Comparison of ENCODE assay signal across 17 cellular contexts in genomic region chr6:45104429-45104828, GRCh38.
DNase-seq lines count a peak whose midpoint lies in the region; ATAC-seq, FAIRE-seq and TF ChIP-seq lines count a peak whose summit lies in the region.
"Had no signal": no experiment of that assay in that cellular context is flagged by ENCODE, and none has a peak within 500 bp of the region (broad histone marks: within the 10 kb centered on the region; RNA-seq: fewer than 3 reads in every experiment).

No MANE protein-coding gene starts in this region.

- no peak for TF ChIP-seq CTCF in HEK293 (tag by site-specific recombination; IDR thresholded peaks at IDR 0.05)
- no peak for TF ChIP-seq CTCF in K562 (IDR thresholded peaks at IDR 0.05 in 2 of 3, conservative IDR thresholded peaks at IDR 0.05 in 1 of 3; ENCODE audit: insufficient read depth in 2 of 3, low read depth in 1 of 3, low read length in 3 of 3)
- TF ChIP-seq CTCF in kidney (IDR thresholded peaks at IDR 0.05; ENCODE audit: borderline replicate concordance, extremely low read depth, insufficient read depth): no peak
- no peak for TF ChIP-seq CTCF in nephron progenitor cell (IDR thresholded peaks at IDR 0.05)
- no peak for TF ChIP-seq CTCF in right atrium auricular region (IDR thresholded peaks at IDR 0.05)

- no peak overlapping the region for H3K4me2 ChIP-seq in K562 (ENCODE audit: insufficient read depth, low read length)
- H3K4me2 ChIP-seq: GM23338 had no signal

- no peak overlapping the region for H3K9ac ChIP-seq in K562 (ENCODE audit: insufficient read depth in 1 of 2, low read depth in 2 of 2, low read length in 2 of 2)
- H3K9ac ChIP-seq in kidney (ENCODE audit: low read length in 2 of 2): no peak overlapping the region

- H3K9me3 Mint-ChIP-seq in nephron progenitor cell: no peaks in the 10 kb centered on the region
- no peaks in the 10 kb centered on the region for H3K9me3 Mint-ChIP-seq in activated T-cell treated with anti-CD3 and anti-CD28 coated beads, Interleukin-2, amount 50 U/mL, for 72 hours
- H3K9me3 Mint-ChIP-seq: GM23338 had no signal

- no peak for TF ChIP-seq EP300 in K562 (IDR thresholded peaks at IDR 0.05; ENCODE audit: low read length)

- no peaks in the 10 kb centered on the region for H3K9me1 ChIP-seq in K562 (ENCODE audit: control insufficient read depth, insufficient read depth, low read length)

- H3K4me3 Mint-ChIP-seq in nephron progenitor cell: no peak overlapping the region
- H3K4me3 Mint-ChIP-seq in activated T-cell treated with anti-CD3 and anti-CD28 coated beads, Interleukin-2, amount 50 U/mL, for 72 hours: no peak overlapping the region
- H3K4me3 Mint-ChIP-seq: CD4-positive, alpha-beta memory T cell; GM23338 had no signal

- no TSS peak for BruUV-seq in K562 (replicated peaks; lab: Mats Ljungman, UMichigan)

- no peak overlapping the region for H3K27ac Mint-ChIP-seq in nephron progenitor cell
- H3K27ac Mint-ChIP-seq in activated T-cell treated with anti-CD3 and anti-CD28 coated beads, Interleukin-2, amount 50 U/mL, for 72 hours: no peak overlapping the region
- H3K27ac Mint-ChIP-seq: CD4-positive, alpha-beta memory T cell; GM23338 had no signal

- H3K27ac ChIP-seq in HEK293 (ENCODE audit: extremely low read depth, low read depth, low read length): no peak overlapping the region
- H3K27ac ChIP-seq in K562 (ENCODE audit: extremely low read depth, low read depth, low read length): no peak overlapping the region
- H3K27ac ChIP-seq in kidney (ENCODE audit: low read depth in 2 of 2, low read length in 2 of 2): no peak overlapping the region
- no peak overlapping the region for H3K27ac ChIP-seq in right atrium auricular region

- 19% methylated on average over 1 of the region's 1 CpG for WGBS in K562 (ENCODE audit: insufficient coverage, low coverage, missing lambda C conversion rate)

- H3K4me1 Mint-ChIP-seq in nephron progenitor cell: no peaks in the 10 kb centered on the region
- peaks cover 10% of the 10 kb centered on the region for H3K4me1 Mint-ChIP-seq in activated T-cell treated with anti-CD3 and anti-CD28 coated beads, Interleukin-2, amount 50 U/mL, for 72 hours (ENCODE audit: low read depth)
- H3K4me1 Mint-ChIP-seq: GM23338 had no signal

- no peaks in the 10 kb centered on the region for H4K20me1 ChIP-seq in K562 (replicated peaks; ENCODE audit: control insufficient read depth, insufficient read depth, low read length)

- no peaks in the 10 kb centered on the region for H3K36me3 Mint-ChIP-seq in nephron progenitor cell (ENCODE audit: low read depth)
- no peaks in the 10 kb centered on the region for H3K36me3 Mint-ChIP-seq in activated T-cell treated with anti-CD3 and anti-CD28 coated beads, Interleukin-2, amount 50 U/mL, for 72 hours (ENCODE audit: insufficient read depth in 2 of 2)

- ATAC-seq in K562: no peak
- no peak for ATAC-seq in activated T-cell treated with anti-CD3 and anti-CD28 coated beads, Interleukin-2, amount 50 U/mL, for 72 hours (replicated peaks in 1 of 2)
- ATAC-seq: GM23338 had no signal

- H3K27me3 ChIP-seq in K562 (ENCODE audit: control insufficient read depth in 2 of 2, insufficient read depth in 2 of 2, low read length in 2 of 2): no peaks in the 10 kb centered on the region
- no peaks in the 10 kb centered on the region for H3K27me3 ChIP-seq in right atrium auricular region

- intact Hi-C loops in K562 (cut with micrococcal nuclease): no loop called here
- intact Hi-C loops in kidney (cut with DNase I): no loop called here

- FAIRE-seq in K562 (lab: Jason Lieb, UNC) (no peak), kidney (lab: Jason Lieb, UNC) (peak; percentile 50)
- FAIRE-seq: GM12892, H54 had no signal

- H2AFZ ChIP-seq in K562 (ENCODE audit: low read depth, low read length): no peak overlapping the region
- H2AFZ ChIP-seq: GM23338 had no signal

- TF ChIP-seq RAD21 in K562 (CRISPR knock-in tag; conservative IDR thresholded peaks at IDR 0.05 in 1 of 2, IDR thresholded peaks at IDR 0.05 in 1 of 2): no peak

- H3K9me3 ChIP-seq in HEK293 (ENCODE audit: control insufficient read depth, insufficient read depth, low read depth, low read length) (no peaks in the 10 kb centered on the region), K562 (replicated peaks; ENCODE audit: control insufficient read depth, insufficient read depth, low read depth, low read length) (no peaks in the 10 kb centered on the region), kidney (ENCODE audit: control insufficient read depth in 1 of 2, low read length in 2 of 2) (no peaks in the 10 kb centered on the region), right atrium auricular region (no peaks in the 10 kb centered on the region)
- H3K9me3 ChIP-seq: HAP-1 had no signal

- no peaks in the 10 kb centered on the region for H3K79me2 ChIP-seq in K562 (ENCODE audit: control insufficient read depth, insufficient read depth, low read length)

- DNase-seq in K562 (ENCODE audit: extremely low read depth in 1 of 4, low spot score in 3 of 4) (no peak), kidney (no peak), nephron progenitor cell (no peak), SW480 (ENCODE audit: low spot score) (no peak), right atrium auricular region (ENCODE audit: low spot score) (no peak)
- no peak for DNase-seq in activated T-cell treated with anti-CD3 and anti-CD28 coated beads, Interleukin-2, amount 50 U/mL, for 72 hours
- DNase-seq: C1 segment of cervical spinal cord; Calu3; CD4-positive, alpha-beta memory T cell; COR-L47; DMS153; DND-41 had no signal

- no peaks in the 10 kb centered on the region for H3K27me3 Mint-ChIP-seq in nephron progenitor cell (ENCODE audit: low read depth, poor library complexity)
- no peaks in the 10 kb centered on the region for H3K27me3 Mint-ChIP-seq in activated T-cell treated with anti-CD3 and anti-CD28 coated beads, Interleukin-2, amount 50 U/mL, for 72 hours (ENCODE audit: low read depth)
- H3K27me3 Mint-ChIP-seq: CD4-positive, alpha-beta memory T cell had no signal

- CTCF ChIA-PET in HEK293 (lab: Yijun Ruan, JAX) (no interaction called here), K562 (lab: Yijun Ruan, JAX; ENCODE audit: low intra/inter-chr PET ratio) (no interaction called here)

- H3K4me1 ChIP-seq in HEK293 (ENCODE audit: control insufficient read depth, insufficient read depth, low read length): no peaks in the 10 kb centered on the region
- H3K4me1 ChIP-seq in K562 (replicated peaks in 1 of 2; ENCODE audit: control insufficient read depth in 2 of 2, insufficient read depth in 2 of 2, low read length in 2 of 2): no peaks in the 10 kb centered on the region
- no peaks in the 10 kb centered on the region for H3K4me1 ChIP-seq in kidney (ENCODE audit: control insufficient read depth in 1 of 2, insufficient read depth in 1 of 2, low read depth in 1 of 2, low read length in 2 of 2)
- no peaks in the 10 kb centered on the region for H3K4me1 ChIP-seq in right atrium auricular region
- H3K4me1 ChIP-seq: HAP-1 had no signal

- POLR2A ChIA-PET in HEK293 (lab: Yijun Ruan, JAX): no interaction called here
- POLR2A ChIA-PET in K562 (lab: Yijun Ruan, JAX): interaction anchor here (0.6 kb wide), 1 partner anchor 12 kb away, joined by 4 read pairs; no protein-coding TSS in a partner anchor

- in situ Hi-C loops in K562 (cut with MboI): no loop called here

- no peak for TF ChIP-seq POLR2A in K562 (conservative IDR thresholded peaks at IDR 0.05)

- no peak overlapping the region for H3K4me3 ChIP-seq in HEK293 (ENCODE audit: low read depth, low read length)
- H3K4me3 ChIP-seq in K562: no peak overlapping the region
- no peak overlapping the region for H3K4me3 ChIP-seq in kidney (ENCODE audit: low read length in 2 of 2)
- no peak overlapping the region for H3K4me3 ChIP-seq in right atrium auricular region
- H3K4me3 ChIP-seq: GM23338, HAP-1 had no signal

- no peaks in the 10 kb centered on the region for H3K36me3 ChIP-seq in HEK293 (ENCODE audit: control insufficient read depth in 2 of 2, insufficient read depth in 1 of 2, low read length in 2 of 2)
- H3K36me3 ChIP-seq in K562 (ENCODE audit: control insufficient read depth, insufficient read depth, low read length): no peaks in the 10 kb centered on the region
- no peaks in the 10 kb centered on the region for H3K36me3 ChIP-seq in kidney (ENCODE audit: control insufficient read depth in 1 of 2, insufficient read depth in 2 of 2, low read length in 2 of 2)
- H3K36me3 ChIP-seq in right atrium auricular region: no peaks in the 10 kb centered on the region
- H3K36me3 ChIP-seq: HAP-1 had no signal

TF ChIP-seq in HEK293, 187 proteins besides CTCF, POLR2A, EP300 and RAD21:
- TF ChIP-seq ZNF558 (tag by site-specific recombination; IDR thresholded peaks at IDR 0.05) (peak; percentile 96), WT1 (tag by site-specific recombination; IDR thresholded peaks at IDR 0.05) (no peak)

TF ChIP-seq in K562, 482 proteins besides CTCF, POLR2A, EP300 and RAD21 (continues in another document):
- TF ChIP-seq, protein P1, sequence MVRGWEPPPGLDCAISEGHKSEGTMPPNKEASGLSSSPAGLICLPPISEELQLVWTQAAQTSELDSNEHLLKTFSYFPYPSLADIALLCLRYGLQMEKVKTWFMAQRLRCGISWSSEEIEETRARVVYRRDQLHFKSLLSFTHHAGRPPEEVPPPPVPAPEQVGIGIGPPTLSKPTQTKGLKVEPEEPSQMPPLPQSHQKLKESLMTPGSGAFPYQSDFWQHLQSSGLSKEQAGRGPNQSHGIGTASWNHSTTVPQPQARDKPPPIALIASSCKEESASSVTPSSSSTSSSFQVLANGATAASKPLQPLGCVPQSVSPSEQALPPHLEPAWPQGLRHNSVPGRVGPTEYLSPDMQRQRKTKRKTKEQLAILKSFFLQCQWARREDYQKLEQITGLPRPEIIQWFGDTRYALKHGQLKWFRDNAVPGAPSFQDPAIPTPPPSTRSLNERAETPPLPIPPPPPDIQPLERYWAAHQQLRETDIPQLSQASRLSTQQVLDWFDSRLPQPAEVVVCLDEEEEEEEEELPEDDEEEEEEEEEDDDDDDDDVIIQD (CRISPR knock-in tag; IDR thresholded peaks at IDR 0.05): no peak
- TF ChIP-seq SREBF1 (IDR thresholded peaks at IDR 0.05; ENCODE audit: borderline replicate concordance, low read depth, low read length) (no peak), ZNF395 (CRISPR knock-in tag; IDR thresholded peaks at IDR 0.05) (no peak)
- TF ChIP-seq, protein P2, sequence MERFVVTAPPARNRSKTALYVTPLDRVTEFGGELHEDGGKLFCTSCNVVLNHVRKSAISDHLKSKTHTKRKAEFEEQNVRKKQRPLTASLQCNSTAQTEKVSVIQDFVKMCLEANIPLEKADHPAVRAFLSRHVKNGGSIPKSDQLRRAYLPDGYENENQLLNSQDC (CRISPR knock-in tag; IDR thresholded peaks at IDR 0.05): no peak
